Comparison of ENCODE assay signal across 9 cellular contexts in genomic region chr1:9439074-9439761, GRCh38.
DNase-seq lines count a peak whose midpoint lies in the region; TF ChIP-seq lines count a peak whose summit lies in the region.
"Had no signal": no experiment of that assay in that cellular context is flagged by ENCODE, and none has a peak within 500 bp of the region (broad histone marks: within the 10 kb centered on the region; RNA-seq: fewer than 3 reads in every experiment).

No MANE protein-coding gene starts in this region.

- peak overlapping the region; percentile 79 to 92 for H3K27ac ChIP-seq in ascending aorta
- H3K27ac ChIP-seq in effector memory CD4-positive, alpha-beta T cell (ENCODE audit: insufficient read depth, low read length, poor library complexity, severe bottlenecking): no peak overlapping the region

- H3K4me3 Mint-ChIP-seq in CD14-positive monocyte: peak overlapping the region in 1 of 2 donors; percentile 56

- DNase-seq in HuH-7.5 (ENCODE audit: low spot score) (peak; percentile 44), ascending aorta (ENCODE audit: low spot score in 2 of 2) (no peak), iris pigment epithelial cell (ENCODE audit: low read depth) (peak; percentile 21), CD14-positive monocyte (ENCODE audit: low spot score) (no peak), NCI-H2196 treated with DMSO at 0.1 percent for 48 hours (lab: John Stamatoyannopoulos, UW; ENCODE audit: unreplicated experiment) (no peak), AG20443 (ENCODE audit: low spot score) (no peak)
- no peak for DNase-seq in effector memory CD4-positive, alpha-beta T cell
- DNase-seq: NCI-H187 treated with DMSO at 0.1 percent for 48 hours had no signal

- H3K4me2 ChIP-seq in skeletal muscle satellite cell (ENCODE audit: low read length): peak overlapping the region; percentile 73

- H3K36me3 ChIP-seq in ascending aorta (no peaks in the 10 kb centered on the region), skeletal muscle satellite cell (ENCODE audit: insufficient read depth, low read length) (no peaks in the 10 kb centered on the region)
- no peaks in the 10 kb centered on the region for H3K36me3 ChIP-seq in effector memory CD4-positive, alpha-beta T cell (ENCODE audit: control insufficient read depth, insufficient read depth, low read length)

- intact Hi-C loops in ascending aorta (cut with DNase I) (loop anchor here (2.0 kb wide), 1 partner anchor 62 kb away; no protein-coding TSS in a partner anchor), CD14-positive monocyte (cut with micrococcal nuclease) (no loop called here)

- peak overlapping the region in 1 of 7 donors; percentile 10 for H3K27ac Mint-ChIP-seq in CD14-positive monocyte

- peaks cover 25 to 57% of the 10 kb centered on the region in 2 donors for H3K4me1 ChIP-seq in ascending aorta
- peaks cover 18% of the 10 kb centered on the region for H3K4me1 ChIP-seq in skeletal muscle satellite cell (ENCODE audit: control insufficient read depth, insufficient read depth, low read length)
- no peaks in the 10 kb centered on the region for H3K4me1 ChIP-seq in effector memory CD4-positive, alpha-beta T cell (ENCODE audit: control insufficient read depth, insufficient read depth, low read length, poor library complexity, severe bottlenecking)

- TF ChIP-seq CTCF in ascending aorta (IDR thresholded peaks at IDR 0.05) (no peak), CD14-positive monocyte (IDR thresholded peaks at IDR 0.05) (no peak)

- H3K4me1 Mint-ChIP-seq in CD14-positive monocyte: peaks cover 13% of the 10 kb centered on the region

- H3K27me3 ChIP-seq in ascending aorta (no peaks in the 10 kb centered on the region), skeletal muscle satellite cell (ENCODE audit: control insufficient read depth, insufficient read depth, low read length) (peaks cover 8% of the 10 kb centered on the region)
- H3K27me3 ChIP-seq in effector memory CD4-positive, alpha-beta T cell (replicated peaks; ENCODE audit: control insufficient read depth, insufficient read depth, low read length, poor library complexity, severe bottlenecking): no peaks in the 10 kb centered on the region

- no peak overlapping the region for H3K4me3 ChIP-seq in ascending aorta
- no peak overlapping the region for H3K4me3 ChIP-seq in skeletal muscle satellite cell (ENCODE audit: low read length)
- no peak overlapping the region for H3K4me3 ChIP-seq in effector memory CD4-positive, alpha-beta T cell (ENCODE audit: insufficient read depth, low read depth, low read length, poor library complexity, severe bottlenecking)

- no peaks in the 10 kb centered on the region for H3K36me3 Mint-ChIP-seq in CD14-positive monocyte

- H3K9ac ChIP-seq in skeletal muscle satellite cell (ENCODE audit: low read depth, low read length): no peak overlapping the region

- H3K9me3 ChIP-seq in ascending aorta (no peaks in the 10 kb centered on the region), skeletal muscle satellite cell (replicated peaks; ENCODE audit: low read length) (no peaks in the 10 kb centered on the region)
- no peaks in the 10 kb centered on the region for H3K9me3 ChIP-seq in effector memory CD4-positive, alpha-beta T cell (ENCODE audit: control insufficient read depth, low read length)

- H3K9me3 Mint-ChIP-seq in CD14-positive monocyte: no peaks in the 10 kb centered on the region

- H3K27me3 Mint-ChIP-seq in CD14-positive monocyte (ENCODE audit: low read depth in 3 of 3): peaks cover 3 to 10% (median 5%) of the 10 kb centered on the region in 3 donors

Comparison
In these comparisons a context has a peak if more than half of its experiments do, and no peak if none do; other contexts are left out.
1. DNase-seq: peak in HuH-7.5 (single experiment) and iris pigment epithelial cell (single experiment); none in ascending aorta (0 of 2), CD14-positive monocyte (single experiment), NCI-H2196 treated with DMSO at 0.1 percent for 48 hours (single experiment), effector memory CD4-positive, alpha-beta T cell (0 of 3) and AG20443 (single experiment).